8 cellular contexts compared by ENCODE assay signal in the genomic region with DNA sequence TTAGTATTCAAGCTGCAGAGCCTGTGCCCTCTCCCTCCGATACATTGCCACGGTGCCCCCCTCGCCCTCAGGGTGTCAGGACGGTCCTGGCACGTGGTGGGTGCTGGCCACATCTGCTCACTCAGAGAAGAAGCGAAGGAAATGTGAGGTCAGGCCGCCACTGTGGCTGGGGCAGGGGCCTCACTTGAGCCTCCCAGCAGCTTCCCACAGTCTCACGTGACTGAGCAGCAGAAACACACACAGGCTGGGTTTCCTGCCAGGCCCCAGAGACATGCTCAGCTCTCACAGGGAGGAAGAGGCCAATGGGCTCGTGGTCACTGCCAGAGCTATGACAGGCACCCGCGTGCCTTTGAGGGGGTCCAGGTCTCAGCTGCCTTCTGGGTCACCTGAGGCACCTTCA. TPM values are rescaled to one million over a fixed set of nuclear protein-coding genes. Genes with fewer than 3 reads are reported as not detected.
A peak's percentile ranks its signal among the peaks of the same experiment; 100 is the strongest.
DNase-seq lines count a peak whose midpoint lies in the region; ATAC-seq and TF ChIP-seq lines count a peak whose summit lies in the region.

No MANE protein-coding gene starts in this region.

- peak; percentile 50 for DNase-seq in Jurkat, Clone E6-1 (ENCODE audit: low read depth, low spot score)
- DNase-seq in activated CD8-positive, alpha-beta memory T cell treated with anti-CD3 and anti-CD28 coated beads, Interleukin-2, amount 50 U/mL, for 4 hours, result peak; percentile 33
- DNase-seq in sciatic nerve (ENCODE audit: low spot score), result no peak
- DNase-seq in NCI-H1092 treated with DMSO at 0.1 percent for 48 hours (lab: John Stamatoyannopoulos, UW), result no peak
- DNase-seq in COR-L47 (lab: John Stamatoyannopoulos, UW), result no peak
- DNase-seq in NCI-H2029 treated with DMSO at 0.1 percent for 48 hours (lab: John Stamatoyannopoulos, UW), result no peak

- H3K27ac ChIP-seq in gastroesophageal sphincter, result peak overlapping the region in 3 of 4 donors; percentile 0 to 47 (median 35)

- ATAC-seq in gastroesophageal sphincter, result peak; percentile 54
- ATAC-seq in sciatic nerve, result peak; percentile 78
- no peak for ATAC-seq in HG03280 (IDR thresholded peaks at IDR 0.05; ENCODE audit: unreplicated experiment)

- no peak for TF ChIP-seq EP300 in gastroesophageal sphincter (IDR thresholded peaks at IDR 0.05)

- TF ChIP-seq POLR2A in gastroesophageal sphincter (IDR thresholded peaks at IDR 0.05), result no peak

- H3K27me3 ChIP-seq in gastroesophageal sphincter, result peaks cover 25% of the 10 kb centered on the region

- no CpG with 5 or more reads among the region's 11 CpGs for WGBS in gastroesophageal sphincter (ENCODE audit: low coverage in 1 of 2), 2 donors

- H3K9me3 ChIP-seq in gastroesophageal sphincter, result no peaks in the 10 kb centered on the region

- no peak for TF ChIP-seq CTCF in gastroesophageal sphincter (IDR thresholded peaks at IDR 0.05)

- peaks cover 0 to 52% (median 6%) of the 10 kb centered on the region in 3 donors for H3K4me1 ChIP-seq in gastroesophageal sphincter

- H3K4me3 ChIP-seq in Jurkat, Clone E6-1 (ENCODE audit: low read length), result no peak overlapping the region
- H3K4me3 ChIP-seq in gastroesophageal sphincter, result no peak overlapping the region

- intact Hi-C loops in sciatic nerve (cut with DNase I), result no loop called here

- H3K36me3 ChIP-seq in gastroesophageal sphincter, result no peaks in the 10 kb centered on the region

RNA-seq across cellular contexts. Expression of a gene that starts 37.9 kb away (rescaled TPM):
- polyA plus RNA-seq in Jurkat, Clone E6-1 (2012; ENCODE audit: insufficient read depth, insufficient read length), result 19.0 TPM
- total RNA-seq in gastroesophageal sphincter (1 to 10 TPM; 4.2 to 9.8 (median 7.1) TPM), sciatic nerve (33.7 TPM)

Comparison
In these comparisons a context has a peak if more than half of its experiments do, and no peak if none do; other contexts are left out.
1. DNase-seq: peak in Jurkat, Clone E6-1 (single experiment) and activated CD8-positive, alpha-beta memory T cell treated with anti-CD3 and anti-CD28 coated beads, Interleukin-2, amount 50 U/mL, for 4 hours (single experiment); none in sciatic nerve (single experiment), NCI-H1092 treated with DMSO at 0.1 percent for 48 hours (single experiment), COR-L47 (single experiment) and NCI-H2029 treated with DMSO at 0.1 percent for 48 hours (single experiment).